Comparison of ENCODE assay signal across 13 cellular contexts in the genomic region with DNA sequence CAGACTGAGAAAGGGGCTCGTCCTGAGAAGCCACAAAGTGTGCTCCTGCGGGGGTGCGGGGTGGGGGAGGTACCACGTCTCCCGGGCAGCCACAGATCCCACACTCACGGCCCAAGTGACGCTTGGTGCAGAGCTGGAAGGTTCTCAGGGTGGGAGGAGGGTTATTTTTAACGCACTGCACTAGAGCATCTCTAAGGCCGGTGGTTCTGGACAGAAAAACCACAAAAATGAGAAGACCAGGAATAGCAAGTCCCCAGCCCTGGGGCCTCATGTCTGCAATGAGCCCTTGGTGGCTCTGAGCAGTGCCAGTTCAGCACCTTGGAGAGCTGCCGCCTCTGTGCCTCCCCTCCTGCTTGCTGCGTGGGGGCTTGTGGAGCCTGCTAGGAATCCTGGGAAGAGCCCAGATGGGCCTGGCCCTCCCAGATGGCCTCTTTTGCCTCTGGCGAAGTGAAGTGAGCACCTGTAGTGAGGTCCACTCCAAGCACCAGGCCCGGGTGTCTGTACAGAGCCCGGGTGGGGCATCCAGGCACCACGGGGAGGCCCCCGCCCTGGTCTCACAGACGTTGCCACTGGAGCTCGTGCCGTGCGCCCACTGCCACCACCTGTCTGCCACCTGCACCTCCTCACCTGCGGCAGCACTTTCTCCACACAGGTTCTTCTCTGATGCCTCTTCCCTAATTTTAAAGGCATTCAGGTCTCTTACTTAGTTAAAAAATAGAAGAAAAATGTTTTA. TPM values are rescaled to one million over a fixed set of nuclear protein-coding genes. Genes with fewer than 3 reads are reported as not detected.
DNase-seq lines count a peak whose midpoint lies in the region; ATAC-seq and TF ChIP-seq lines count a peak whose summit lies in the region.
"Had no signal": no experiment of that assay in that cellular context is flagged by ENCODE, and none has a peak within 500 bp of the region (broad histone marks: within the 10 kb centered on the region; RNA-seq: fewer than 3 reads in every experiment).

No MANE protein-coding gene starts in this region.

- 85% methylated on average over 21 of the region's 21 CpGs for WGBS in hepatocyte (ENCODE audit: low lambda C conversion rate, missing lambda C conversion rate)

- H3K4me3 ChIP-seq in GM23338 (no peak overlapping the region), hepatocyte (no peak overlapping the region), gastrocnemius medialis (no peak overlapping the region)
- H3K4me3 ChIP-seq: heart left ventricle had no signal

- intact Hi-C loops in gastrocnemius medialis (cut with DNase I; ENCODE audit: low total_unique reads): no loop called here

- no peak overlapping the region for H3K27ac Mint-ChIP-seq in GM23338

- TF ChIP-seq CTCF in GM23338 (conservative IDR thresholded peaks at IDR 0.05; ENCODE audit: low read depth in 2 of 2): no peak
- no peak for TF ChIP-seq CTCF in hepatocyte (IDR thresholded peaks at IDR 0.05; ENCODE audit: poor library complexity)
- TF ChIP-seq CTCF in gastrocnemius medialis (IDR thresholded peaks at IDR 0.05 in 4 of 5, conservative IDR thresholded peaks at IDR 0.05 in 1 of 5): no peak

- in situ Hi-C loops in gastrocnemius medialis (cut with MboI; ENCODE audit: low sequenced_read_pairs in 4 of 4): no loop called here

- no peaks in the 10 kb centered on the region; the same call in 1 of the 3 replicates for H3K9me3 Mint-ChIP-seq in GM23338

- no peak overlapping the region; the same call in 2 of the 3 replicates for H3K4me3 Mint-ChIP-seq in GM23338

- H3K79me2 ChIP-seq in GM23338 (replicated peaks; ENCODE audit: insufficient read depth) (peaks cover 30% of the 10 kb centered on the region), hepatocyte (peaks cover 11% of the 10 kb centered on the region)

- H3K36me3 Mint-ChIP-seq in GM23338 (ENCODE audit: low read depth): peaks cover 70% of the 10 kb centered on the region

- H3K4me1 ChIP-seq in GM23338 (ENCODE audit: insufficient read depth): no peaks in the 10 kb centered on the region
- H3K4me1 ChIP-seq in hepatocyte (ENCODE audit: insufficient read depth): no peaks in the 10 kb centered on the region
- H3K4me1 ChIP-seq in gastrocnemius medialis: no peaks in the 10 kb centered on the region
- H3K4me1 ChIP-seq: heart left ventricle had no signal

- DNase-seq in AG08396 (ENCODE audit: low spot score): peak; percentile 63
- DNase-seq in GM23338 (ENCODE audit: low spot score): peak; percentile 79
- DNase-seq in hepatocyte (ENCODE audit: low spot score): peak; percentile 48
- no peak for DNase-seq in activated gamma-delta T cell (lab: John Stamatoyannopoulos, UW)
- DNase-seq in NCI-H1092 treated with DMSO at 0.1 percent for 48 hours (lab: John Stamatoyannopoulos, UW): no peak
- DNase-seq in gastrocnemius medialis: no peak
- DNase-seq: activated CD4-positive, alpha-beta T cell treated with anti-CD3 and anti-CD28 coated beads, Interleukin-2, amount 50 U/mL, for 48 hours; heart left ventricle had no signal

- no peak overlapping the region for H2AFZ ChIP-seq in GM23338
- H2AFZ ChIP-seq in hepatocyte: no peak overlapping the region

- H4K20me1 ChIP-seq in GM23338 (replicated peaks; ENCODE audit: insufficient read depth) (peaks cover 7% of the 10 kb centered on the region; the same call in 1 of the 2 replicates), hepatocyte (ENCODE audit: insufficient read depth, poor library complexity, severe bottlenecking) (no peaks in the 10 kb centered on the region)

- H3K27ac ChIP-seq in GM23338 (ENCODE audit: low read depth) (no peak overlapping the region), hepatocyte (no peak overlapping the region), gastrocnemius medialis (no peak overlapping the region)
- H3K27ac ChIP-seq: heart left ventricle, RWPE1 had no signal

- peaks cover 4% of the 10 kb centered on the region for H3K27me3 Mint-ChIP-seq in GM23338 (ENCODE audit: insufficient read depth, low read depth, poor library complexity)

- ATAC-seq in GM23338: peak; percentile 92
- peak; percentile 50 for ATAC-seq in SK-N-SH treated with all-trans-retinoic acid at 6 μM for 48 hours
- no peak for ATAC-seq in GM18502 (IDR thresholded peaks at IDR 0.05; ENCODE audit: poor library complexity, unreplicated experiment)
- no peak for ATAC-seq in gastrocnemius medialis

- no peaks in the 10 kb centered on the region; the same call in 2 of the 3 replicates for H3K4me1 Mint-ChIP-seq in GM23338

- peaks cover 8% of the 10 kb centered on the region for H3K36me3 ChIP-seq in GM23338 (ENCODE audit: insufficient read depth)
- no peaks in the 10 kb centered on the region for H3K36me3 ChIP-seq in hepatocyte (replicated peaks; ENCODE audit: insufficient read depth, low read depth)
- peaks cover 0 to 38% of the 10 kb centered on the region in 2 donors for H3K36me3 ChIP-seq in gastrocnemius medialis

- no peak overlapping the region for H3K4me2 ChIP-seq in GM23338
- H3K4me2 ChIP-seq in hepatocyte: no peak overlapping the region

- TF ChIP-seq POLR2A in gastrocnemius medialis (IDR thresholded peaks at IDR 0.05): no peak

- H3K9me3 ChIP-seq in hepatocyte (ENCODE audit: low read depth) (no peaks in the 10 kb centered on the region), gastrocnemius medialis (no peaks in the 10 kb centered on the region)

- H3K9me2 ChIP-seq in GM23338 (ENCODE audit: insufficient read depth): no peaks in the 10 kb centered on the region
- H3K9me2 ChIP-seq in hepatocyte (replicated peaks; ENCODE audit: insufficient read depth): no peaks in the 10 kb centered on the region

- H3F3A ChIP-seq in GM23338 (replicated peaks; ENCODE audit: low read depth): 0 out of 2 replicates have a peak, but pooled peaks cover 4% of the 10 kb centered on the region

- H3K27me3 ChIP-seq in GM23338 (ENCODE audit: insufficient read depth): no peaks in the 10 kb centered on the region
- H3K27me3 ChIP-seq in hepatocyte: no peaks in the 10 kb centered on the region
- H3K27me3 ChIP-seq in gastrocnemius medialis: no peaks in the 10 kb centered on the region
- H3K27me3 ChIP-seq: heart left ventricle had no signal

TF ChIP-seq in GM23338, 12 proteins besides CTCF, POLR2A, EP300 and RAD21:
- no peak for TF ChIP-seq JUNB (IDR thresholded peaks at IDR 0.05; ENCODE audit: unreplicated experiment)
- TF ChIP-seq, protein P1, sequence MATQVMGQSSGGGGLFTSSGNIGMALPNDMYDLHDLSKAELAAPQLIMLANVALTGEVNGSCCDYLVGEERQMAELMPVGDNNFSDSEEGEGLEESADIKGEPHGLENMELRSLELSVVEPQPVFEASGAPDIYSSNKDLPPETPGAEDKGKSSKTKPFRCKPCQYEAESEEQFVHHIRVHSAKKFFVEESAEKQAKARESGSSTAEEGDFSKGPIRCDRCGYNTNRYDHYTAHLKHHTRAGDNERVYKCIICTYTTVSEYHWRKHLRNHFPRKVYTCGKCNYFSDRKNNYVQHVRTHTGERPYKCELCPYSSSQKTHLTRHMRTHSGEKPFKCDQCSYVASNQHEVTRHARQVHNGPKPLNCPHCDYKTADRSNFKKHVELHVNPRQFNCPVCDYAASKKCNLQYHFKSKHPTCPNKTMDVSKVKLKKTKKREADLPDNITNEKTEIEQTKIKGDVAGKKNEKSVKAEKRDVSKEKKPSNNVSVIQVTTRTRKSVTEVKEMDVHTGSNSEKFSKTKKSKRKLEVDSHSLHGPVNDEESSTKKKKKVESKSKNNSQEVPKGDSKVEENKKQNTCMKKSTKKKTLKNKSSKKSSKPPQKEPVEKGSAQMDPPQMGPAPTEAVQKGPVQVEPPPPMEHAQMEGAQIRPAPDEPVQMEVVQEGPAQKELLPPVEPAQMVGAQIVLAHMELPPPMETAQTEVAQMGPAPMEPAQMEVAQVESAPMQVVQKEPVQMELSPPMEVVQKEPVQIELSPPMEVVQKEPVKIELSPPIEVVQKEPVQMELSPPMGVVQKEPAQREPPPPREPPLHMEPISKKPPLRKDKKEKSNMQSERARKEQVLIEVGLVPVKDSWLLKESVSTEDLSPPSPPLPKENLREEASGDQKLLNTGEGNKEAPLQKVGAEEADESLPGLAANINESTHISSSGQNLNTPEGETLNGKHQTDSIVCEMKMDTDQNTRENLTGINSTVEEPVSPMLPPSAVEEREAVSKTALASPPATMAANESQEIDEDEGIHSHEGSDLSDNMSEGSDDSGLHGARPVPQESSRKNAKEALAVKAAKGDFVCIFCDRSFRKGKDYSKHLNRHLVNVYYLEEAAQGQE (IDR thresholded peaks at IDR 0.05; ENCODE audit: unreplicated experiment): peak; percentile 95
TF ChIP-seq in GM23338: peak in this region for 1.

TF ChIP-seq in SK-N-SH treated with all-trans-retinoic acid at 6 μM for 48 hours, 23 proteins besides CTCF, POLR2A, EP300 and RAD21 (continues in another document):
- TF ChIP-seq CREB5 (CRISPR knock-in tag; IDR thresholded peaks at IDR 0.05; ENCODE audit: low read depth) (no peak), ARNTL (CRISPR knock-in tag; IDR thresholded peaks at IDR 0.05; ENCODE audit: borderline replicate concordance, low read depth) (no peak), ZFP3 (CRISPR knock-in tag; IDR thresholded peaks at IDR 0.05) (no peak), RARB (CRISPR knock-in tag; IDR thresholded peaks at IDR 0.05) (no peak), ISL1 (CRISPR knock-in tag; IDR thresholded peaks at IDR 0.05) (no peak), TOX (CRISPR knock-in tag; IDR thresholded peaks at IDR 0.05; ENCODE audit: borderline replicate concordance) (no peak), ZNF70 (CRISPR knock-in tag; IDR thresholded peaks at IDR 0.05) (no peak), OSR1 (CRISPR knock-in tag; IDR thresholded peaks at IDR 0.05) (no peak)

RNA-seq across cellular contexts. Expression of gene CACNA1B, which starts 48.9 kb away (rescaled TPM):
- total RNA-seq in GM23338 (2014; rRNA removed; shearing (Covaris generic)): 8.0 and 10.4 TPM in 2 replicates
- polyA plus RNA-seq in GM23338 (2016; fragmentation: Nextera tagmentation; extraction: Ambion mirVana): 1.1 and 1.2 TPM in 2 replicates
- total RNA-seq in hepatocyte: 0.20 and 0.30 TPM in 2 replicates
- 0.05 and 0.39 TPM in 2 replicates for polyA plus RNA-seq in hepatocyte
- total RNA-seq in gastrocnemius medialis: under 1 TPM in 1 of 4 donors, not detected in 3; 0.07 TPM
- total RNA-seq: LHCN-M2, subcutaneous adipose tissue had no signal

Comparison
In these comparisons a context has a peak if more than half of its experiments do, and no peak if none do; other contexts are left out.
1. DNase-seq: peak in AG08396 (single experiment), GM23338 (single experiment) and hepatocyte (single experiment); none in activated gamma-delta T cell (single experiment), NCI-H1092 treated with DMSO at 0.1 percent for 48 hours (single experiment) and gastrocnemius medialis (0 of 2).
2. ATAC-seq: peak in GM23338 (single experiment) and SK-N-SH treated with all-trans-retinoic acid at 6 μM for 48 hours (single experiment); none in GM18502 (single experiment) and gastrocnemius medialis (0 of 2).